8 cellular contexts compared by ENCODE assay signal in the genomic region with DNA sequence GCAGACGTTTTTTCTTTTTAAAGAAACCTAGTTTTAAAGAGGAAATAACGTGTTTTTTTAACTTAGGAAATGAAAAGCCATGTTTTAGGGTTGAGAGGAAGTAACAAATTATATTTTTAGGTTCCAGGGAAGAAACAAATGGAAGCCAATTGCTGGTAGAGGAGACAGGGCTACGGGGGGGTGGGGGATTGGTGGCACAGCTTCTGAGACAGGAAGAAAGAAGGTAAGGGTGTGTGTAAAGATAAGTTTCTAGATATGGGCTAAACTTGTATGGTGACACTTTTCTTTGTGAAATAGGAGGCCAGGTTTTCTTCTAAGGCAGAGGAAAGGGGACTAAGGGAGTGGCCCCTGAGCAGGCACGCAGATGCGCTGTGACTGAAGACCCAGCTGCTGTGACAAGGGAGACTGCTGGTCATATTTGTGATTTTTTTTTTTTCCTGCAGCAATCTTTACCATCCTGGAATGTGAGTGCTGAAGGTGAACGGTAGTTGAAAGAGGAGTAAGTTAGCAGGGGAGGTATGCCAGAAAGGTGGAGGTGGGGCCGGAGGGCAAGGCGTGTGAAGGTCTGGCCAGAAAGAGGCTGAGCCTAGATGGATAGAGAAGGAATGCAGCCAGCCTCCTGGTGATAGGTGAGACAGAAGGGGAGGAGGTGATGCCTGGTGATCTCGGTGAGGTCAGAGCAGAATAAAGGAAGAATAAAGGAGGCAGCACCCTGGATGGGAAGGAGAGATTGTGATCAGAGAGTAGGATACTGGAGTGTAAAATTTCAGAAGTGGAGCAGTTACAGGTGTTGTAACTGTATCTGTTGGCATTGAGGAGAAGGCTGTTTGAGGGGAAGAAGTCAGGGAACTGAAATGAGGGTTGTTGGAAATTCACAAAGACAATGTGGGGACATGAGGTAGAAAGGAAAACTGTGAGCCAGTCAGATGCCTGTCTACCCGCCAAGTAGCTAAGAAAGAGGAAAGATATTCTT. TPM values are rescaled to one million over a fixed set of nuclear protein-coding genes. Genes with fewer than 3 reads are reported as not detected.
A peak's percentile ranks its signal among the peaks of the same experiment; 100 is the strongest.
DNase-seq lines count a peak whose midpoint lies in the region; TF ChIP-seq lines count a peak whose summit lies in the region.

No MANE protein-coding gene starts in this region.

- no peak for DNase-seq in astrocyte of the spinal cord (ENCODE audit: low read depth, low spot score)
- DNase-seq in RPMI8226 = no peak
- no peak for DNase-seq in DMS53 (lab: John Stamatoyannopoulos, UW)
- no peak for DNase-seq in cortex of kidney (lab: John Stamatoyannopoulos, UW)
- no peak for DNase-seq in KG1 (lab: John Stamatoyannopoulos, UW)

- H3K9ac ChIP-seq in HUES6 (ENCODE audit: low read length) (peak overlapping the region; percentile 78), liver (ENCODE audit: low read depth in 1 of 2, low read length in 2 of 2) (no peak overlapping the region)

- TF ChIP-seq RAD21 in liver (IDR thresholded peaks at IDR 0.05) = no peak

- 69% methylated on average over 10 of the region's 10 CpGs for WGBS in liver

- H2AFZ ChIP-seq in ACC112 (ENCODE audit: low read length, unreplicated experiment) = peak overlapping the region; percentile 41

- H3K27me3 ChIP-seq in ACC112 (ENCODE audit: insufficient read depth, low read length) = no peaks in the 10 kb centered on the region
- peaks cover 5% of the 10 kb centered on the region; the same call in 1 of the 2 replicates for H3K27me3 ChIP-seq in HUES6 (ENCODE audit: control insufficient read depth, insufficient read depth, low read length)
- no peaks in the 10 kb centered on the region for H3K27me3 ChIP-seq in liver (ENCODE audit: control insufficient read depth in 4 of 4, insufficient read depth in 4 of 4, low read length in 3 of 4)

- peak overlapping the region; percentile 80 for H3K4me3 ChIP-seq in ACC112 (ENCODE audit: low read depth, low read length)
- H3K4me3 ChIP-seq in HUES6 (ENCODE audit: low read depth, low read length) = peak overlapping the region; percentile 95
- H3K4me3 ChIP-seq in astrocyte of the spinal cord (ENCODE audit: low read depth, low read length) = peak overlapping the region; percentile 75
- no peak overlapping the region for H3K4me3 ChIP-seq in liver (ENCODE audit: low read depth in 1 of 3, low read length in 3 of 3)

- H3K4me1 ChIP-seq in ACC112 (ENCODE audit: control insufficient read depth, insufficient read depth, low read length, unreplicated experiment) = peaks cover 18% of the 10 kb centered on the region
- H3K4me1 ChIP-seq in HUES6 (ENCODE audit: control insufficient read depth, insufficient read depth, low read length) = peaks cover 15% of the 10 kb centered on the region
- peaks cover 0 to 18% (median 14%) of the 10 kb centered on the region in 4 donors for H3K4me1 ChIP-seq in liver (ENCODE audit: control insufficient read depth in 4 of 4, insufficient read depth in 4 of 4, low read length in 3 of 4)

- TF ChIP-seq CTCF in astrocyte of the spinal cord (IDR thresholded peaks at IDR 0.05; ENCODE audit: low read depth, low read length) (no peak), liver (IDR thresholded peaks at IDR 0.05; ENCODE audit: low read depth, low read length, missing input control) (no peak)

- no peak overlapping the region for H3K27ac ChIP-seq in ACC112 (ENCODE audit: low read depth, low read length)
- H3K27ac ChIP-seq in HUES6 (ENCODE audit: low read depth, low read length) = no peak overlapping the region
- H3K27ac ChIP-seq in liver (ENCODE audit: low read depth in 1 of 2, low read length in 2 of 2) = peak overlapping the region; percentile 72 to 85

- H3K79me2 ChIP-seq in ACC112 (ENCODE audit: control insufficient read depth, insufficient read depth, low read length, unreplicated experiment) = peaks cover 42% of the 10 kb centered on the region

- no peaks in the 10 kb centered on the region for H3K9me3 ChIP-seq in HUES6 (ENCODE audit: control insufficient read depth, insufficient read depth, low read depth, low read length)
- H3K9me3 ChIP-seq in liver (ENCODE audit: control insufficient read depth in 4 of 4, low read length in 3 of 4) = no peaks in the 10 kb centered on the region

- H3K36me3 ChIP-seq in ACC112 (ENCODE audit: insufficient read depth, low read length) = peaks cover 9% of the 10 kb centered on the region; the same call in 1 of the 2 replicates
- peaks cover 8% of the 10 kb centered on the region for H3K36me3 ChIP-seq in HUES6 (ENCODE audit: control insufficient read depth, insufficient read depth, low read length)
- peaks cover 0 to 12% (median 4%) of the 10 kb centered on the region in 4 donors for H3K36me3 ChIP-seq in liver (ENCODE audit: control insufficient read depth in 4 of 4, insufficient read depth in 3 of 4, low read depth in 1 of 4, low read length in 3 of 4)

- in situ Hi-C loops in astrocyte of the spinal cord (cut with HindIII; ENCODE audit: low sequenced_read_pairs) = no loop called here

TF ChIP-seq in liver, 16 proteins besides CTCF, POLR2A, EP300 and RAD21:
- TF ChIP-seq NR2F2 (IDR thresholded peaks at IDR 0.05) (no peak), YY1 (IDR thresholded peaks at IDR 0.05) (no peak), HNF4G (IDR thresholded peaks at IDR 0.05) (no peak), RXRA (IDR thresholded peaks at IDR 0.05) (no peak), REST (IDR thresholded peaks at IDR 0.05) (no peak), FOXA1 (IDR thresholded peaks at IDR 0.05) (no peak), HNF4A (conservative IDR thresholded peaks at IDR 0.05) (no peak), JUND (IDR thresholded peaks at IDR 0.05) (no peak), GABPA (IDR thresholded peaks at IDR 0.05 in 1 of 2, conservative IDR thresholded peaks at IDR 0.05 in 1 of 2) (no peak), TAF1 (conservative IDR thresholded peaks at IDR 0.05) (no peak), EGR1 (IDR thresholded peaks at IDR 0.05; ENCODE audit: low read depth in 2 of 2) (no peak), SP1 (IDR thresholded peaks at IDR 0.05) (no peak), FOXA2 (IDR thresholded peaks at IDR 0.05) (no peak)
- TF ChIP-seq, protein P1, sequence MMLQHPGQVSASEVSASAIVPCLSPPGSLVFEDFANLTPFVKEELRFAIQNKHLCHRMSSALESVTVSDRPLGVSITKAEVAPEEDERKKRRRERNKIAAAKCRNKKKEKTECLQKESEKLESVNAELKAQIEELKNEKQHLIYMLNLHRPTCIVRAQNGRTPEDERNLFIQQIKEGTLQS (IDR thresholded peaks at IDR 0.05) = no peak
- TF ChIP-seq, protein P2, sequence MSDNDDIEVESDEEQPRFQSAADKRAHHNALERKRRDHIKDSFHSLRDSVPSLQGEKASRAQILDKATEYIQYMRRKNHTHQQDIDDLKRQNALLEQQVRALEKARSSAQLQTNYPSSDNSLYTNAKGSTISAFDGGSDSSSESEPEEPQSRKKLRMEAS (IDR thresholded peaks at IDR 0.05) = no peak
- TF ChIP-seq, protein P3, sequence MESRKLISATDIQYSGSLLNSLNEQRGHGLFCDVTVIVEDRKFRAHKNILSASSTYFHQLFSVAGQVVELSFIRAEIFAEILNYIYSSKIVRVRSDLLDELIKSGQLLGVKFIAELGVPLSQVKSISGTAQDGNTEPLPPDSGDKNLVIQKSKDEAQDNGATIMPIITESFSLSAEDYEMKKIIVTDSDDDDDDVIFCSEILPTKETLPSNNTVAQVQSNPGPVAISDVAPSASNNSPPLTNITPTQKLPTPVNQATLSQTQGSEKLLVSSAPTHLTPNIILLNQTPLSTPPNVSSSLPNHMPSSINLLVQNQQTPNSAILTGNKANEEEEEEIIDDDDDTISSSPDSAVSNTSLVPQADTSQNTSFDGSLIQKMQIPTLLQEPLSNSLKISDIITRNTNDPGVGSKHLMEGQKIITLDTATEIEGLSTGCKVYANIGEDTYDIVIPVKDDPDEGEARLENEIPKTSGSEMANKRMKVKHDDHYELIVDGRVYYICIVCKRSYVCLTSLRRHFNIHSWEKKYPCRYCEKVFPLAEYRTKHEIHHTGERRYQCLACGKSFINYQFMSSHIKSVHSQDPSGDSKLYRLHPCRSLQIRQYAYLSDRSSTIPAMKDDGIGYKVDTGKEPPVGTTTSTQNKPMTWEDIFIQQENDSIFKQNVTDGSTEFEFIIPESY (IDR thresholded peaks at IDR 0.05) = no peak

RNA-seq across cellular contexts. Expression of gene GNG10, which starts 1.7 kb away (rescaled TPM):
- total RNA-seq in liver = 10 to 100 TPM; 15.9 to 20.2 TPM
- 10 to 100 TPM; 22.4 to 24.3 TPM for polyA plus RNA-seq in liver

RNA-seq across cellular contexts. Expression of gene DNAJC25, which starts 32.0 kb away (rescaled TPM):
- 10 to 100 TPM in 1 of 2 donors, 1 to 10 TPM in 1; 9.3 to 17.8 TPM for total RNA-seq in liver
- polyA plus RNA-seq in liver = 10 to 100 TPM; 15.0 to 15.6 TPM

Comparison
In these comparisons a context has a peak if more than half of its experiments do, and no peak if none do; other contexts are left out.
1. H3K27ac ChIP-seq: peak in liver (2 of 2); none in ACC112 (single experiment) and HUES6 (single experiment).
2. H3K4me3 ChIP-seq: peak in ACC112 (single experiment), HUES6 (single experiment) and astrocyte of the spinal cord (single experiment); none in liver (0 of 3).